In the genomic region with DNA sequence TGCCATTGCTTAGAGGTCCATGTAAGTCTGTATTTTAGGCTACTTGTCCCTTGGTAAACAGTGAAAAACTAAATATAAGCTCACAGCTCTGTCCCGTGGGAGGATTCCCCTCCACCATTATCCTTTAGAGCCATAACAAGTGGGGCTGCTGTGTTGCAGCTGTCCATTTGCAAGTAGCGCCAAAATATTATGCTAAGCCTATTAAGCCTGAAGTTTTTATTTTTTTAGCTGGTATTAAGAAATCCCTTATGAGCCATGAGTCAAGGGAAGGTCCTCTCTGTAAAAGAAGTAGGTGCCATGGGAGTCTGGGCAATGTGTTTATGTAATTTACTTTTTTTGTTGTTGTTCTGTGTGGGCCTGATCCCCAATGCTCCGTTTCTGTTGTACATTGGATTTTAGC, we compare ENCODE assay signal across 28 cellular contexts.
"Had no signal": no experiment of that assay in that cellular context is flagged by ENCODE, and none has a peak within 500 bp of the region (broad histone marks: within the 10 kb centered on the region; RNA-seq: fewer than 3 reads in every experiment).

No MANE protein-coding gene starts in this region.

- H3K4me3 ChIP-seq: adrenal gland, body of pancreas, breast epithelium, K562 had no signal

- H3K9me3 ChIP-seq: adrenal gland, body of pancreas, breast epithelium had no signal

- ATAC-seq: activated naive CD4-positive, alpha-beta T cell treated with anti-CD3 and anti-CD28 coated beads, Interleukin-2, amount 50 U/mL, for 72 hours; activated T-cell treated with anti-CD3 and anti-CD28 coated beads, Interleukin-2, amount 50 U/mL, for 4 hours; body of pancreas; K562; Panc1 had no signal

- H3K27ac ChIP-seq: adrenal gland, body of pancreas, breast epithelium, WERI-Rb-1 had no signal

- H3K4me1 ChIP-seq: adrenal gland, body of pancreas, breast epithelium had no signal

- H3K36me3 ChIP-seq: adrenal gland, breast epithelium, WERI-Rb-1 had no signal

- H3K27me3 ChIP-seq: adrenal gland, body of pancreas, breast epithelium had no signal

- DNase-seq: activated CD4-positive, alpha-beta memory T cell treated with anti-CD3 and anti-CD28 coated beads for 36 hours; activated CD4-positive, alpha-beta T cell treated with anti-CD3 and anti-CD28 coated beads, Interleukin-2, amount 10 ng/mL, durations not matched to agents 24 days and 14 days; activated CD8-positive, alpha-beta memory T cell treated with anti-CD3 and anti-CD28 coated beads, Interleukin-2, amount 50 U/mL, for 4 hours; activated gamma-delta T cell treated with Interleukin-2 at 50 U/mL for 16 hours; activated naive CD4-positive, alpha-beta T cell treated with anti-CD3 and anti-CD28 coated beads for 36 hours; activated T-cell treated with anti-CD3 and anti-CD28 coated beads for 4 hours; activated T-cell treated with anti-CD3 and anti-CD28 coated beads, Interleukin-2, amount 50 U/mL, for 4 hours; adrenal gland; body of pancreas; caudate nucleus; IMR-90; NCI-H1092 treated with DMSO at 0.1 percent for 48 hours; NCI-H1417; NCI-H146; NCI-H187; NCI-H2029 treated with DMSO at 0.1 percent for 48 hours; NCI-H2107; NCI-H2171; NCI-H510A; NCI-H69; NCI-H82; SIG-M5; T1000; WERI-Rb-1 had no signal
